34 cellular contexts compared by ENCODE assay signal in the genomic region with DNA sequence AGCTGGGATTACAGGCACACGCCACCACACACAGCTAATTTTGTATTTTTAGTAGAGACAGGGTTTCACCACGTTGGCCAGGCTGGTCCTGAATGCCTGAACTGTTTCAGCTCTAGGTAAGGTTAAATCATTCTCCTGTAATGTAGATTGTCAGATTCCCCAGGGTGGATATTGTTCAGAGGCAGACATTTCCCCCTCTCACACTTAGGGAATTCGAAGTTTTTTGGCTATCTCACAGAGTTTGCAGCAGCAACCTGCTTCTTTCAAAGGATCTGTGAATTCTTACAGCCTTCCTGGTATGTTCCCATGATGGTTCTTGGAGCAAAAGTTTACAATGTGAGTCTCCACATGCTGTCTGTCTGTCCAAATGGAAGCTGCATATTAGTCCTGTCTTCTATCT.
"Had no signal": no experiment of that assay in that cellular context is flagged by ENCODE, and none has a peak within 500 bp of the region (broad histone marks: within the 10 kb centered on the region; RNA-seq: fewer than 3 reads in every experiment).

No MANE protein-coding gene starts in this region.

- DNase-seq: Karpas-422, Kasumi-1, MG63, MM.1S, MV-4-11, NCI-H1048, NCI-H1092, NCI-H1092 treated with DMSO at 0.1 percent for 48 hours, NCI-H1105, NCI-H1105 treated with DMSO at 0.1 percent for 48 hours, NCI-H1417, NCI-H1417 treated with DMSO at 0.1 percent for 48 hours, NCI-H1436, NCI-H1436 treated with DMSO at 0.1 percent for 48 hours, NCI-H146, NCI-H1694, NCI-H1694 treated with DMSO at 0.1 percent for 48 hours, NCI-H187, NCI-H187 treated with DMSO at 0.1 percent for 48 hours, NCI-H1930, NCI-H2029, NCI-H2029 treated with DMSO at 0.1 percent for 48 hours, NCI-H2081, NCI-H2081 treated with DMSO at 0.1 percent for 48 hours, NCI-H2107, NCI-H2171, NCI-H2171 treated with DMSO at 0.1 percent for 48 hours, NCI-H2227 treated with DMSO at 0.1 percent for 48 hours, NCI-H226, NCI-H345, NCI-H446, NCI-H446 treated with DMSO at 0.1 percent for 48 hours, NCI-H510A, NCI-H510A treated with DMSO at 0.1 percent for 48 hours had no signal

- H3K4me3 ChIP-seq: MG63 had no signal

- H3K27me3 ChIP-seq: MG63 had no signal

- H3K36me3 ChIP-seq: MG63 had no signal
